Comparison of ENCODE assay signal across 1 cellular context in the genomic region with DNA sequence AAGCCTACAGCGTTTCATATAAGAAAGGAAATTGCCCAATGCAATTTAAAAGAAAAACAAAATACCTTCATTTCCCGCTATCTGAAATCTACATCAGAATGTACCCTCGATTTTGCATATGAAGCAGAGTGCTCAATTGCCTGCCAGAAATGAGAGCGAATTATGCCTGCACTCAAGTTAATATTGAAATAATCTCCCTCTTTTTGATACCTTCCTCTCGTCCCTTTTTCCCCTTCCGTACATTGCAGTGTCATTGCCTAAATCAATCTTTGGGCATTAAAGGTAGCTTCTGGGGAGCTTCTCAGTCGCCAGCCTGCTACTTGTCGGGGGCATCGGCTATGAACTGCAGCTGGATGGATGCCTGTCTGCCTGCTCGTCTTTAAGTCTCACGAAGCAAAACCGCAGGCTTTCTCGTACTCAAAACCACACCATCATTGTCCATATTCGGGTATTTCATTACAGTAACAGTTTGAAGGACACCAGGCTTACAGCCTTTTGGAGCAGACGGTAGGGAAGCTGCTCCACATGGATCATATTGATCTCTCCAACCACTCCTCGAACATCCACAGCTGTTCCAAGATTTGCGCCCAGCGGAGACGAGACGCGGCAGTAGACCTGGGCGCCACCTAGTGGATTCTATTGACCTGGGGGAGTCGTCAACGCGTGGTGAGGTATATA.
TF ChIP-seq lines count a peak whose summit lies in the region.

No MANE protein-coding gene starts in this region.

TF ChIP-seq in K562, 482 proteins besides CTCF, POLR2A, EP300 and RAD21 (continued from another document):
- TF ChIP-seq, protein P1, sequence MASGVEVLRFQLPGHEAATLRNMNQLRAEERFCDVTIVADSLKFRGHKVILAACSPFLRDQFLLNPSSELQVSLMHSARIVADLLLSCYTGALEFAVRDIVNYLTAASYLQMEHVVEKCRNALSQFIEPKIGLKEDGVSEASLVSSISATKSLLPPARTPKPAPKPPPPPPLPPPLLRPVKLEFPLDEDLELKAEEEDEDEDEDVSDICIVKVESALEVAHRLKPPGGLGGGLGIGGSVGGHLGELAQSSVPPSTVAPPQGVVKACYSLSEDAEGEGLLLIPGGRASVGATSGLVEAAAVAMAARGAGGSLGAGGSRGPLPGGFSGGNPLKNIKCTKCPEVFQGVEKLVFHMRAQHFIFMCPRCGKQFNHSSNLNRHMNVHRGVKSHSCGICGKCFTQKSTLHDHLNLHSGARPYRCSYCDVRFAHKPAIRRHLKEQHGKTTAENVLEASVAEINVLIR (CRISPR knock-in tag; IDR thresholded peaks at IDR 0.05): no peak
- TF ChIP-seq, protein P2, sequence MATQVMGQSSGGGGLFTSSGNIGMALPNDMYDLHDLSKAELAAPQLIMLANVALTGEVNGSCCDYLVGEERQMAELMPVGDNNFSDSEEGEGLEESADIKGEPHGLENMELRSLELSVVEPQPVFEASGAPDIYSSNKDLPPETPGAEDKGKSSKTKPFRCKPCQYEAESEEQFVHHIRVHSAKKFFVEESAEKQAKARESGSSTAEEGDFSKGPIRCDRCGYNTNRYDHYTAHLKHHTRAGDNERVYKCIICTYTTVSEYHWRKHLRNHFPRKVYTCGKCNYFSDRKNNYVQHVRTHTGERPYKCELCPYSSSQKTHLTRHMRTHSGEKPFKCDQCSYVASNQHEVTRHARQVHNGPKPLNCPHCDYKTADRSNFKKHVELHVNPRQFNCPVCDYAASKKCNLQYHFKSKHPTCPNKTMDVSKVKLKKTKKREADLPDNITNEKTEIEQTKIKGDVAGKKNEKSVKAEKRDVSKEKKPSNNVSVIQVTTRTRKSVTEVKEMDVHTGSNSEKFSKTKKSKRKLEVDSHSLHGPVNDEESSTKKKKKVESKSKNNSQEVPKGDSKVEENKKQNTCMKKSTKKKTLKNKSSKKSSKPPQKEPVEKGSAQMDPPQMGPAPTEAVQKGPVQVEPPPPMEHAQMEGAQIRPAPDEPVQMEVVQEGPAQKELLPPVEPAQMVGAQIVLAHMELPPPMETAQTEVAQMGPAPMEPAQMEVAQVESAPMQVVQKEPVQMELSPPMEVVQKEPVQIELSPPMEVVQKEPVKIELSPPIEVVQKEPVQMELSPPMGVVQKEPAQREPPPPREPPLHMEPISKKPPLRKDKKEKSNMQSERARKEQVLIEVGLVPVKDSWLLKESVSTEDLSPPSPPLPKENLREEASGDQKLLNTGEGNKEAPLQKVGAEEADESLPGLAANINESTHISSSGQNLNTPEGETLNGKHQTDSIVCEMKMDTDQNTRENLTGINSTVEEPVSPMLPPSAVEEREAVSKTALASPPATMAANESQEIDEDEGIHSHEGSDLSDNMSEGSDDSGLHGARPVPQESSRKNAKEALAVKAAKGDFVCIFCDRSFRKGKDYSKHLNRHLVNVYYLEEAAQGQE (CRISPR knock-in tag; IDR thresholded peaks at IDR 0.05; ENCODE audit: low read depth): no peak
- TF ChIP-seq, protein P3, sequence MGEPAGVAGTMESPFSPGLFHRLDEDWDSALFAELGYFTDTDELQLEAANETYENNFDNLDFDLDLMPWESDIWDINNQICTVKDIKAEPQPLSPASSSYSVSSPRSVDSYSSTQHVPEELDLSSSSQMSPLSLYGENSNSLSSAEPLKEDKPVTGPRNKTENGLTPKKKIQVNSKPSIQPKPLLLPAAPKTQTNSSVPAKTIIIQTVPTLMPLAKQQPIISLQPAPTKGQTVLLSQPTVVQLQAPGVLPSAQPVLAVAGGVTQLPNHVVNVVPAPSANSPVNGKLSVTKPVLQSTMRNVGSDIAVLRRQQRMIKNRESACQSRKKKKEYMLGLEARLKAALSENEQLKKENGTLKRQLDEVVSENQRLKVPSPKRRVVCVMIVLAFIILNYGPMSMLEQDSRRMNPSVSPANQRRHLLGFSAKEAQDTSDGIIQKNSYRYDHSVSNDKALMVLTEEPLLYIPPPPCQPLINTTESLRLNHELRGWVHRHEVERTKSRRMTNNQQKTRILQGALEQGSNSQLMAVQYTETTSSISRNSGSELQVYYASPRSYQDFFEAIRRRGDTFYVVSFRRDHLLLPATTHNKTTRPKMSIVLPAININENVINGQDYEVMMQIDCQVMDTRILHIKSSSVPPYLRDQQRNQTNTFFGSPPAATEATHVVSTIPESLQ (CRISPR knock-in tag; IDR thresholded peaks at IDR 0.05): no peak
- TF ChIP-seq, protein P4, sequence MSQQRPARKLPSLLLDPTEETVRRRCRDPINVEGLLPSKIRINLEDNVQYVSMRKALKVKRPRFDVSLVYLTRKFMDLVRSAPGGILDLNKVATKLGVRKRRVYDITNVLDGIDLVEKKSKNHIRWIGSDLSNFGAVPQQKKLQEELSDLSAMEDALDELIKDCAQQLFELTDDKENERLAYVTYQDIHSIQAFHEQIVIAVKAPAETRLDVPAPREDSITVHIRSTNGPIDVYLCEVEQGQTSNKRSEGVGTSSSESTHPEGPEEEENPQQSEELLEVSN (IDR thresholded peaks at IDR 0.05; ENCODE audit: borderline replicate concordance in 1 of 2, extremely low read depth in 1 of 2, insufficient read depth in 1 of 2, insufficient read length in 1 of 2, low read depth in 1 of 2, low read length in 1 of 2, poor library complexity in 1 of 2, severe bottlenecking in 1 of 2): peak in 1 of 2 experiments; percentile 53
- TF ChIP-seq FOXM1 (IDR thresholded peaks at IDR 0.05; ENCODE audit: low read depth): no peak
- no peak for TF ChIP-seq FOXM1 (CRISPR knock-in tag; IDR thresholded peaks at IDR 0.05; ENCODE audit: low read depth)
- peak in 1 of 2 experiments; percentile 48; a peak in 1 of 4 replicates for TF ChIP-seq TBL1XR1 (IDR thresholded peaks at IDR 0.05; ENCODE audit: low read length in 2 of 2)
